40 cellular contexts compared by ENCODE assay signal in the genomic region with DNA sequence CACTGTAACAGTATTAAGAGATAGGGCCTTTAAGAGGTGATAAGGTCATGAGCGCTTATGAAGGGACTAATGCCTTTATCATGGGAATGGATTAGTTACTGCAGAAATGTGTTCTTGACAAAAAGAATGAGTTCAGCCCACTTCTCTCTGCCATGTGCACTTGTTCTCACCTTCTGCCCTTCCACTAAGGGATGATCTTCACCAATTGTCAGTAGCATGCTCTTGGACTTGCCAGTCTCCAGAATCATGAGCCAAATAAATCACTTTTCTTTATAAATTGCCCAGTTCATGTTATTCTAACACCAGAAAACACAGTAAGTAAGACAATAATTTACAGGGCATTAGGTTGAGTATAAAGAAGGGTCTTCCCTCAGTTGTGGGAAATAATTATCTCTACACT.
"Had no signal": no experiment of that assay in that cellular context is flagged by ENCODE, and none has a peak within 500 bp of the region (broad histone marks: within the 10 kb centered on the region; RNA-seq: fewer than 3 reads in every experiment).

No MANE protein-coding gene starts in this region.

- H3K4me1 Mint-ChIP-seq: activated naive CD4-positive, alpha-beta T cell treated with anti-CD3 and anti-CD28 coated beads, Interleukin-2, amount 10 ng/mL, durations not matched to agents 7 days and 5 days; activated naive CD4-positive, alpha-beta T cell treated with anti-CD3 and anti-CD28 coated beads, Interleukin-2, amount 50 U/mL, for 24 hours; activated naive CD8-positive, alpha-beta T cell treated with anti-CD3 and anti-CD28 coated beads for 36 hours; activated naive CD8-positive, alpha-beta T cell treated with anti-CD3 and anti-CD28 coated beads, Interleukin-2, amount 10 ng/mL, durations not matched to agents 7 days and 5 days; activated naive CD8-positive, alpha-beta T cell treated with anti-CD3 and anti-CD28 coated beads, Interleukin-2, amount 50 U/mL, for 24 hours; activated T-helper 17 cell treated with anti-CD3 and anti-CD28 coated beads, Interleukin-2, amount 50 U/mL, for 72 hours; brain; central memory CD8-positive, alpha-beta T cell had no signal

- H3K27ac Mint-ChIP-seq: activated naive CD4-positive, alpha-beta T cell treated with anti-CD3 and anti-CD28 coated beads for 36 hours; activated naive CD4-positive, alpha-beta T cell treated with anti-CD3 and anti-CD28 coated beads, Interleukin-2, amount 10 ng/mL, durations not matched to agents 7 days and 5 days; activated naive CD4-positive, alpha-beta T cell treated with anti-CD3 and anti-CD28 coated beads, Interleukin-2, amount 50 U/mL, for 24 hours; activated naive CD4-positive, alpha-beta T cell treated with anti-CD3 and anti-CD28 coated beads, Interleukin-2, amount 50 U/mL, for 72 hours; activated naive CD8-positive, alpha-beta T cell; activated naive CD8-positive, alpha-beta T cell treated with anti-CD3 and anti-CD28 coated beads for 36 hours; activated naive CD8-positive, alpha-beta T cell treated with anti-CD3 and anti-CD28 coated beads, Interleukin-2, amount 10 ng/mL, durations not matched to agents 7 days and 5 days; activated naive CD8-positive, alpha-beta T cell treated with anti-CD3 and anti-CD28 coated beads, Interleukin-2, amount 50 U/mL, for 24 hours; activated T-cell treated with anti-CD3 and anti-CD28 coated beads, Interleukin-2, amount 50 U/mL, for 24 hours; activated T-cell treated with anti-CD3 and anti-CD28 coated beads, Interleukin-2, amount 50 U/mL, for 72 hours; activated T-helper 1 cell treated with anti-CD3 and anti-CD28 coated beads, Interleukin-12 subunit alpha, Interleukin-12 subunit beta, Interleukin-2, Interleukin-4 antibody, amounts not matched to agents 30 ng/mL and 10 ng/mL and 1 ng/mL, durations not matched to agents 14 hours and 24 hours and 36 hours; activated T-helper 17 cell treated with anti-CD3 and anti-CD28 coated beads, Interleukin-2, amount 50 U/mL, for 72 hours; activated T-helper 2 cell treated with anti-CD3 and anti-CD28 coated beads, Interferon-gamma antibody, Interleukin-2, Interleukin-4, amounts not matched to agents 10 μg/mL and 5 μg/mL and 100 μg/mL, durations not matched to agents 14 hours and 24 hours and 36 hours had no signal

- H3K36me3 Mint-ChIP-seq: activated naive CD4-positive, alpha-beta T cell treated with anti-CD3 and anti-CD28 coated beads, Interleukin-2, amount 10 ng/mL, durations not matched to agents 7 days and 5 days had no signal

- ATAC-seq: activated naive CD4-positive, alpha-beta T cell treated with anti-CD3 and anti-CD28 coated beads, Interleukin-2, amount 50 U/mL, for 72 hours; activated naive CD8-positive, alpha-beta T cell treated with anti-CD3 and anti-CD28 coated beads, Interleukin-2, amount 50 U/mL, for 24 hours; activated T-cell treated with anti-CD3 and anti-CD28 coated beads, Interleukin-2, amount 50 U/mL, for 4 hours; activated T-cell treated with anti-CD3 and anti-CD28 coated beads, Interleukin-2, amount 50 U/mL, for 72 hours; activated T-helper 17 cell treated with anti-CD3 and anti-CD28 coated beads, Interleukin-2, amount 50 U/mL, for 72 hours; body of pancreas had no signal

- H3K4me3 ChIP-seq: adrenal gland, ascending aorta, body of pancreas, breast epithelium, cardiac muscle cell had no signal

- H3K27me3 Mint-ChIP-seq: activated naive CD4-positive, alpha-beta T cell treated with anti-CD3 and anti-CD28 coated beads, Interleukin-2, amount 10 ng/mL, durations not matched to agents 7 days and 5 days; activated naive CD8-positive, alpha-beta T cell; activated naive CD8-positive, alpha-beta T cell treated with anti-CD3 and anti-CD28 coated beads for 36 hours; activated naive CD8-positive, alpha-beta T cell treated with anti-CD3 and anti-CD28 coated beads, Interleukin-2, amount 10 ng/mL, durations not matched to agents 7 days and 5 days; activated naive CD8-positive, alpha-beta T cell treated with anti-CD3 and anti-CD28 coated beads, Interleukin-2, amount 50 U/mL, for 24 hours; activated T-cell treated with anti-CD3 and anti-CD28 coated beads, Interleukin-2, amount 50 U/mL, for 24 hours; activated T-helper 17 cell treated with anti-CD3 and anti-CD28 coated beads, Interleukin-2, amount 50 U/mL, for 72 hours; brain; central memory CD8-positive, alpha-beta T cell had no signal

- H3K27me3 ChIP-seq: adrenal gland, ascending aorta, body of pancreas, brain microvascular endothelial cell, breast epithelium, cardiac muscle cell had no signal

- H3K27ac ChIP-seq: adrenal gland, ascending aorta, body of pancreas, brain microvascular endothelial cell, breast epithelium, cardiac muscle cell had no signal

- DNase-seq: activated effector memory CD4-positive, alpha-beta T cell treated with anti-CD3 and anti-CD28 coated beads, Interleukin-2, amount 50 U/mL, for 16 hours; activated effector memory CD4-positive, alpha-beta T cell treated with Interleukin-2 at 50 U/mL for 16 hours; activated gamma-delta T cell; activated gamma-delta T cell treated with Interleukin-2 at 50 U/mL for 16 hours; activated naive CD4-positive, alpha-beta T cell; activated naive CD4-positive, alpha-beta T cell treated with anti-CD3 and anti-CD28 coated beads for 36 hours; activated naive CD4-positive, alpha-beta T cell treated with anti-CD3 and anti-CD28 coated beads, Interleukin-2, amount 10 ng/mL, durations not matched to agents 7 days and 5 days; activated naive CD4-positive, alpha-beta T cell treated with anti-CD3 and anti-CD28 coated beads, Interleukin-2, amount 50 U/mL, for 16 hours; activated naive CD4-positive, alpha-beta T cell treated with Interleukin-2 at 50 U/mL for 16 hours; activated naive CD8-positive, alpha-beta T cell treated with anti-CD3 and anti-CD28 coated beads for 36 hours; activated naive CD8-positive, alpha-beta T cell treated with anti-CD3 and anti-CD28 coated beads, Interleukin-2, amount 10 ng/mL, durations not matched to agents 7 days and 5 days; activated naive CD8-positive, alpha-beta T cell treated with anti-CD3 and anti-CD28 coated beads, Interleukin-2, amount 50 U/mL, for 24 hours; activated T-cell treated with anti-CD3 and anti-CD28 coated beads, Interleukin-2, amount 50 U/mL, for 1 hour; activated T-cell treated with anti-CD3 and anti-CD28 coated beads, Interleukin-2, amount 50 U/mL, for 24 hours; activated T-cell treated with anti-CD3 and anti-CD28 coated beads, Interleukin-2, amount 50 U/mL, for 4 hours; activated T-cell treated with anti-CD3 and anti-CD28 coated beads, Interleukin-2, amount 50 U/mL, for 48 hours; activated T-cell treated with anti-CD3 and anti-CD28 coated beads, Interleukin-2, amount 50 U/mL, for 72 hours; adrenal gland; amniotic stem cell; amygdala; anterior cingulate cortex; aorta; body of pancreas; brain microvascular endothelial cell; caudate nucleus; central memory CD4-positive, alpha-beta T cell; cerebellar nuclear complex had no signal

- H3K4me3 Mint-ChIP-seq: activated naive CD4-positive, alpha-beta T cell treated with anti-CD3 and anti-CD28 coated beads for 36 hours; activated naive CD4-positive, alpha-beta T cell treated with anti-CD3 and anti-CD28 coated beads, Interleukin-2, amount 10 ng/mL, durations not matched to agents 7 days and 5 days; activated naive CD4-positive, alpha-beta T cell treated with anti-CD3 and anti-CD28 coated beads, Interleukin-2, amount 50 U/mL, for 24 hours; activated naive CD8-positive, alpha-beta T cell; activated naive CD8-positive, alpha-beta T cell treated with anti-CD3 and anti-CD28 coated beads for 36 hours; activated naive CD8-positive, alpha-beta T cell treated with anti-CD3 and anti-CD28 coated beads, Interleukin-2, amount 10 ng/mL, durations not matched to agents 7 days and 5 days; activated naive CD8-positive, alpha-beta T cell treated with anti-CD3 and anti-CD28 coated beads, Interleukin-2, amount 50 U/mL, for 24 hours; activated T-cell treated with anti-CD3 and anti-CD28 coated beads, Interleukin-2, amount 50 U/mL, for 24 hours; activated T-cell treated with anti-CD3 and anti-CD28 coated beads, Interleukin-2, amount 50 U/mL, for 4 hours; activated T-cell treated with anti-CD3 and anti-CD28 coated beads, Interleukin-2, amount 50 U/mL, for 72 hours; activated T-helper 1 cell treated with anti-CD3 and anti-CD28 coated beads, Interleukin-12 subunit alpha, Interleukin-12 subunit beta, Interleukin-2, Interleukin-4 antibody, amounts not matched to agents 30 ng/mL and 10 ng/mL and 1 ng/mL, durations not matched to agents 14 hours and 24 hours and 36 hours; activated T-helper 17 cell treated with anti-CD3 and anti-CD28 coated beads, Interleukin-2, amount 50 U/mL, for 72 hours; brain; central memory CD8-positive, alpha-beta T cell had no signal

- H3K4me1 ChIP-seq: adrenal gland, ascending aorta, body of pancreas, breast epithelium had no signal

- FAIRE-seq: astrocyte, bronchial epithelial cell had no signal

- H3K36me3 ChIP-seq: adrenal gland, ascending aorta, brain microvascular endothelial cell, breast epithelium, cardiac muscle cell had no signal
